In genomic region chr6:154327313-154327712, GRCh38 we compare ENCODE assay signal across 1 cellular context. TPM values are rescaled to one million over a fixed set of nuclear protein-coding genes. Genes with fewer than 3 reads are reported as not detected.
"Had no signal": no experiment of that assay in that cellular context is flagged by ENCODE, and none has a peak within 500 bp of the region (broad histone marks: within the 10 kb centered on the region; RNA-seq: fewer than 3 reads in every experiment).

No MANE protein-coding gene starts in this region.

RNA-seq across cellular contexts. Expression of gene IPCEF1, which starts 29.3 kb away (rescaled TPM):
- total RNA-seq: foreskin keratinocyte had no signal
